In the genomic region with DNA sequence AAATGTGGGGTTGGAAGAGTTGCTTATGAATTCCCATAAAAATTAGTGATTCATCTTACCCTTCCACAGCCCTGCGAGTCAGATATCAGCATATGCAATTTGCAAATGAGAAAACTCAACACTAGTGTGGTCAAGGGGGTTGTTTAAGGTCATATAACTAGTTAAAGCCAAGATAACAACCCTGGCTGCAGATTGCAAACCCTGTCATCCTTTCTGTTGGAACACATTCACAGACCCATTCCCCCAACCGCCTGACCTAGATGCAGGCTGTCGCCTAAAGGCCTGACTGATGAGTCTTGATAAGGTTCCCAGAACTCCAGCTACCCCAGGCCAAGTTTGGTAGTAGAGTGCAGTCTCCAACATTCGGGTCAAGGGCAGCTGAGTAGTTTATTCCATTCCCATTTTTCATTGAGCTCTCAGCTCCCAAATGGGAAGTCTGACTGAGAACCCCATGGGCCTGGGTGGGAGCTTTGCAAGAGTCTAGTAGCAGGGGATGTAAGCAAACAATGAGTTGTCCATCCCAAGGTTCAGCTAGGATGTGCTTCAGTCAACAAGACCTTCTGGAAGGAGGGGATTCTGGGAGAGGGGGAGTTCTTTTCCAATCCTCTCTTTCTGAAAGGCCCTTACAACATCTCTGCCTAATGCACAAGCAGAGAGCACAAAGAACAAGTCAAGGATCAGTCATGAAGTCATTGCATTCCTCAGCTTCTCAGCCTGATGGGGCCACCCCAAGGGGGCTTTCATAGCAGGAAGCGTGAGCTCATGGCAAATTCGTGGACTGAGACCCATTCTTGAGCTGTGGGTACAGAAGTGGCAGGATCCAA, we compare ENCODE assay signal across 12 cellular contexts. TPM values are rescaled to one million over a fixed set of nuclear protein-coding genes. Genes with fewer than 3 reads are reported as not detected.
DNase-seq lines count a peak whose midpoint lies in the region; ATAC-seq and TF ChIP-seq lines count a peak whose summit lies in the region.
"Had no signal": no experiment of that assay in that cellular context is flagged by ENCODE, and none has a peak within 500 bp of the region (broad histone marks: within the 10 kb centered on the region; RNA-seq: fewer than 3 reads in every experiment).

No MANE protein-coding gene starts in this region.

- H3K27ac Mint-ChIP-seq in endothelial cell (ENCODE audit: unreplicated experiment) (no peak overlapping the region), CD14-positive monocyte (peak overlapping the region in 3 of 7 donors; percentile 28 to 78 (median 48))

- intact Hi-C loops in lower lobe of right lung (cut with DNase I) (no loop called here), CD14-positive monocyte (cut with micrococcal nuclease) (no loop called here)

- no peak overlapping the region for H3K9ac ChIP-seq in stomach smooth muscle (ENCODE audit: low read length in 2 of 2)

- peaks cover under 1% of the 10 kb centered on the region for H3K27me3 Mint-ChIP-seq in endothelial cell (ENCODE audit: unreplicated experiment)
- no peaks in the 10 kb centered on the region for H3K27me3 Mint-ChIP-seq in CD14-positive monocyte (ENCODE audit: low read depth in 3 of 3)

- H3K27ac ChIP-seq in lower lobe of right lung (peak overlapping the region; percentile 7), stomach smooth muscle (ENCODE audit: low read length) (peak overlapping the region; percentile 80)

- CTCF ChIA-PET in GM10248 (lab: Yijun Ruan, JAX), result interaction anchor here (0.9 to 5.4 kb wide), 6 partner anchors 11 to 208 kb away, joined by 3 to 35 read pairs (median 4); partner anchors contain the start of gene LSM11

- H3K4me1 Mint-ChIP-seq in endothelial cell (ENCODE audit: unreplicated experiment) (peaks cover 14% of the 10 kb centered on the region), CD14-positive monocyte (peaks cover 36% of the 10 kb centered on the region)

- H3K4me3 Mint-ChIP-seq in endothelial cell (ENCODE audit: unreplicated experiment), result peak overlapping the region; percentile 51
- H3K4me3 Mint-ChIP-seq in CD14-positive monocyte, result no peak overlapping the region

- H3K9me3 Mint-ChIP-seq in endothelial cell (ENCODE audit: unreplicated experiment), result no peaks in the 10 kb centered on the region
- H3K9me3 Mint-ChIP-seq in CD14-positive monocyte, result no peaks in the 10 kb centered on the region

- H3K27me3 ChIP-seq in lower lobe of right lung (ENCODE audit: low read depth), result no peaks in the 10 kb centered on the region
- no peaks in the 10 kb centered on the region for H3K27me3 ChIP-seq in stomach smooth muscle (ENCODE audit: control insufficient read depth in 1 of 2, insufficient read depth in 2 of 2, low read length in 2 of 2)

- peak; percentile 86 for DNase-seq in OCI-M1 (lab: John Stamatoyannopoulos, UW)
- no peak for DNase-seq in endothelial cell (ENCODE audit: low spot score)
- DNase-seq in lower lobe of right lung, result no peak
- no peak for DNase-seq in GM10248 (ENCODE audit: extremely low spot score)
- DNase-seq in CD14-positive monocyte (ENCODE audit: low spot score), result no peak
- DNase-seq: activated effector memory CD4-positive, alpha-beta T cell treated with anti-CD3 and anti-CD28 coated beads, Interleukin-2, amount 50 U/mL, for 16 hours; NCI-H1417 treated with DMSO at 0.1 percent for 48 hours; posterior cingulate gyrus had no signal

- no peak for TF ChIP-seq CTCF in endothelial cell (IDR thresholded peaks at IDR 0.05; ENCODE audit: unreplicated experiment)
- no peak for TF ChIP-seq CTCF in lower lobe of right lung (IDR thresholded peaks at IDR 0.05)
- no peak for TF ChIP-seq CTCF in GM10248 (IDR thresholded peaks at IDR 0.05; ENCODE audit: control extremely low read depth, extremely low read depth, low read depth, missing control alignments)
- TF ChIP-seq CTCF in CD14-positive monocyte (IDR thresholded peaks at IDR 0.05), result no peak

- no peaks in the 10 kb centered on the region for H3K9me3 ChIP-seq in lower lobe of right lung
- H3K9me3 ChIP-seq in stomach smooth muscle (ENCODE audit: control insufficient read depth in 2 of 2, low read length in 2 of 2), result no peaks in the 10 kb centered on the region

- POLR2A ChIA-PET in GM10248 (lab: Yijun Ruan, JAX), result no interaction called here

- ATAC-seq in lower lobe of right lung (peak; percentile 47 to 74), GM18867 (IDR thresholded peaks at IDR 0.05; ENCODE audit: unreplicated experiment) (no peak), GM21529 (IDR thresholded peaks at IDR 0.05; ENCODE audit: unreplicated experiment) (no peak)
- ATAC-seq: GM12878 had no signal

- H3K36me3 Mint-ChIP-seq in endothelial cell (ENCODE audit: low read depth, unreplicated experiment), result peaks cover 47% of the 10 kb centered on the region
- peaks cover 57 to 72% of the 10 kb centered on the region in 2 donors for H3K36me3 Mint-ChIP-seq in CD14-positive monocyte

- no peaks in the 10 kb centered on the region for H3K36me3 ChIP-seq in lower lobe of right lung
- peaks cover 28 to 40% of the 10 kb centered on the region in 2 donors for H3K36me3 ChIP-seq in stomach smooth muscle (ENCODE audit: control insufficient read depth in 2 of 2, insufficient read depth in 2 of 2, low read length in 2 of 2)

- H3K4me1 ChIP-seq in lower lobe of right lung, result peaks cover 9% of the 10 kb centered on the region
- peaks cover 61% of the 10 kb centered on the region for H3K4me1 ChIP-seq in stomach smooth muscle (ENCODE audit: control insufficient read depth, insufficient read depth, low read length)

- H3K4me3 ChIP-seq in lower lobe of right lung (no peak overlapping the region), stomach smooth muscle (ENCODE audit: low read length in 2 of 2) (no peak overlapping the region)
- H3K4me3 ChIP-seq: GM12878 had no signal

RNA-seq across cellular contexts. Expression of gene ADAM19, which starts 40.3 kb away (rescaled TPM):
- total RNA-seq in endothelial cell (ENCODE audit: unreplicated experiment), result 176 TPM
- total RNA-seq in lower lobe of right lung, result 12.0 TPM
- 1 to 10 TPM; 3.0 to 6.2 TPM for polyA plus RNA-seq in CD14-positive monocyte

Comparison
In these comparisons a context has a peak if more than half of its experiments do, and no peak if none do; other contexts are left out.
1. ATAC-seq: peak in lower lobe of right lung (2 of 2); none in GM18867 (single experiment) and GM21529 (single experiment).
2. RNA of gene ADAM19, which starts 40.3 kb away (total RNA-seq): 176 TPM in endothelial cell (single experiment); 12.0 TPM in lower lobe of right lung (single experiment); every median in the first group is over 10 times any median in the second.